1 cellular context compared by ENCODE assay signal in the genomic region with DNA sequence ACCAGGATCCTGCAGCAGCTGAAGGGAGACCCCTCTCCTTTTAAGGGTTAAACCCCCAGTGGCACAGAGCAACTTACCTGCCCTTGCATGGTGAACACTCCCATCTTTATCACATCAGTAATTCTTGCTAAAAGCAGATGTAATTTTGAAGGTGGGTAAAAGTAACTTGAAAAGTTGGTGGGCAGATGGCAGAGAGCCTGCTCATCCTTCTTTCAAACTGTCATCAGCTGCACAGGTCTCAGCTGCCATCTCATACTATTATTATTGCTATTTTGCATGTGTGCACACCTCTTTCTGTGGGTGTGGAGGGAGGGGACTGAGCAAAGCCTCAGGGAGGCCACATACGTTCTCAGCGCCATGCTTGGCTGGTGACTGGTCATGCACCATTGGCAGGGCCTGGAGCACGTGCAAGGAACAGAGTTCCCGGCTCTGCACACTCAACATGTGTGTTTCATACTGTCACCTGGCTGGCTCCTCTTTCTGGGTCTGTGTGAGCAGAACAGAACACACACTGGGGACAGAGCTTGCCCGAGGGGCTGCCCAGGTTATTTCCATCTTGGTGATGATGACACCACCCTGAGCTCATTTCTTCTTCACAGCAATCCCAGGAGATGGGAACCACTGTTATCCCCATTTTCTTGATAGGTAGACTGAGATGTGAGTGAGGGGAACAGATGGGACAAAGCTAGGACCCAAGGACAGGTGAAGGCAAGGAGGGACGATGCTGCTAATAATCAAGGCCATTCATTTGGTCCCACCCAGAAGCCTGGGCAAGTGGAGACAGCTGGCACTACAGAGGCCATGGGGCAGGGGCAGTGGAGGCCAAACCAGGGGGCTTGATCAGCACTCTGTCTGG.
TF ChIP-seq lines count a peak whose summit lies in the region.

No MANE protein-coding gene starts in this region.

TF ChIP-seq in GM12878, 131 proteins besides CTCF, POLR2A, EP300 and RAD21 (continued from another document):
- TF ChIP-seq, protein P1, sequence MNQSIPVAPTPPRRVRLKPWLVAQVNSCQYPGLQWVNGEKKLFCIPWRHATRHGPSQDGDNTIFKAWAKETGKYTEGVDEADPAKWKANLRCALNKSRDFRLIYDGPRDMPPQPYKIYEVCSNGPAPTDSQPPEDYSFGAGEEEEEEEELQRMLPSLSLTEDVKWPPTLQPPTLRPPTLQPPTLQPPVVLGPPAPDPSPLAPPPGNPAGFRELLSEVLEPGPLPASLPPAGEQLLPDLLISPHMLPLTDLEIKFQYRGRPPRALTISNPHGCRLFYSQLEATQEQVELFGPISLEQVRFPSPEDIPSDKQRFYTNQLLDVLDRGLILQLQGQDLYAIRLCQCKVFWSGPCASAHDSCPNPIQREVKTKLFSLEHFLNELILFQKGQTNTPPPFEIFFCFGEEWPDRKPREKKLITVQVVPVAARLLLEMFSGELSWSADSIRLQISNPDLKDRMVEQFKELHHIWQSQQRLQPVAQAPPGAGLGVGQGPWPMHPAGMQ (IDR thresholded peaks at IDR 0.05; ENCODE audit: borderline replicate concordance): no peak
- TF ChIP-seq TAF1 (IDR thresholded peaks at IDR 0.05; ENCODE audit: borderline replicate concordance, low read depth, low read length) (peak; percentile 23; the same call in 1 of the 2 replicates), SP1 (IDR thresholded peaks at IDR 0.05; ENCODE audit: low read depth, low read length) (peak; percentile 70), ZNF622 (IDR thresholded peaks at IDR 0.05) (no peak), RUNX3 (IDR thresholded peaks at IDR 0.05; ENCODE audit: low read length) (peak; percentile 89), RBBP5 (conservative IDR thresholded peaks at IDR 0.05) (no peak), CEBPB (IDR thresholded peaks at IDR 0.05; ENCODE audit: borderline replicate concordance in 1 of 2, low read depth in 2 of 2, low read length in 2 of 2) (no peak), DPF2 (IDR thresholded peaks at IDR 0.05) (peak; percentile 82), EED (IDR thresholded peaks at IDR 0.05; ENCODE audit: low read depth) (peak; percentile 90), SREBF2 (IDR thresholded peaks at IDR 0.05; ENCODE audit: low read length) (no peak), CREB1 (IDR thresholded peaks at IDR 0.05; ENCODE audit: low read depth) (peak; percentile 63; the same call in 1 of the 2 replicates), ATF7 (IDR thresholded peaks at IDR 0.05; ENCODE audit: low read depth) (peak; percentile 89), ASH2L (IDR thresholded peaks at IDR 0.05; ENCODE audit: borderline replicate concordance, low read depth) (no peak), LARP7 (IDR thresholded peaks at IDR 0.05) (no peak; the same call in 1 of the 2 replicates), IRF4 (IDR thresholded peaks at IDR 0.05; ENCODE audit: low read depth, low read length) (peak; percentile 75), NRF1 (conservative IDR thresholded peaks at IDR 0.05; ENCODE audit: low read depth, low read length) (no peak)
- TF ChIP-seq, protein P2, sequence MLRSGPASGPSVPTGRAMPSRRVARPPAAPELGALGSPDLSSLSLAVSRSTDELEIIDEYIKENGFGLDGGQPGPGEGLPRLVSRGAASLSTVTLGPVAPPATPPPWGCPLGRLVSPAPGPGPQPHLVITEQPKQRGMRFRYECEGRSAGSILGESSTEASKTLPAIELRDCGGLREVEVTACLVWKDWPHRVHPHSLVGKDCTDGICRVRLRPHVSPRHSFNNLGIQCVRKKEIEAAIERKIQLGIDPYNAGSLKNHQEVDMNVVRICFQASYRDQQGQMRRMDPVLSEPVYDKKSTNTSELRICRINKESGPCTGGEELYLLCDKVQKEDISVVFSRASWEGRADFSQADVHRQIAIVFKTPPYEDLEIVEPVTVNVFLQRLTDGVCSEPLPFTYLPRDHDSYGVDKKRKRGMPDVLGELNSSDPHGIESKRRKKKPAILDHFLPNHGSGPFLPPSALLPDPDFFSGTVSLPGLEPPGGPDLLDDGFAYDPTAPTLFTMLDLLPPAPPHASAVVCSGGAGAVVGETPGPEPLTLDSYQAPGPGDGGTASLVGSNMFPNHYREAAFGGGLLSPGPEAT (IDR thresholded peaks at IDR 0.05; ENCODE audit: low read depth): peak; percentile 90
- TF ChIP-seq, protein P3, sequence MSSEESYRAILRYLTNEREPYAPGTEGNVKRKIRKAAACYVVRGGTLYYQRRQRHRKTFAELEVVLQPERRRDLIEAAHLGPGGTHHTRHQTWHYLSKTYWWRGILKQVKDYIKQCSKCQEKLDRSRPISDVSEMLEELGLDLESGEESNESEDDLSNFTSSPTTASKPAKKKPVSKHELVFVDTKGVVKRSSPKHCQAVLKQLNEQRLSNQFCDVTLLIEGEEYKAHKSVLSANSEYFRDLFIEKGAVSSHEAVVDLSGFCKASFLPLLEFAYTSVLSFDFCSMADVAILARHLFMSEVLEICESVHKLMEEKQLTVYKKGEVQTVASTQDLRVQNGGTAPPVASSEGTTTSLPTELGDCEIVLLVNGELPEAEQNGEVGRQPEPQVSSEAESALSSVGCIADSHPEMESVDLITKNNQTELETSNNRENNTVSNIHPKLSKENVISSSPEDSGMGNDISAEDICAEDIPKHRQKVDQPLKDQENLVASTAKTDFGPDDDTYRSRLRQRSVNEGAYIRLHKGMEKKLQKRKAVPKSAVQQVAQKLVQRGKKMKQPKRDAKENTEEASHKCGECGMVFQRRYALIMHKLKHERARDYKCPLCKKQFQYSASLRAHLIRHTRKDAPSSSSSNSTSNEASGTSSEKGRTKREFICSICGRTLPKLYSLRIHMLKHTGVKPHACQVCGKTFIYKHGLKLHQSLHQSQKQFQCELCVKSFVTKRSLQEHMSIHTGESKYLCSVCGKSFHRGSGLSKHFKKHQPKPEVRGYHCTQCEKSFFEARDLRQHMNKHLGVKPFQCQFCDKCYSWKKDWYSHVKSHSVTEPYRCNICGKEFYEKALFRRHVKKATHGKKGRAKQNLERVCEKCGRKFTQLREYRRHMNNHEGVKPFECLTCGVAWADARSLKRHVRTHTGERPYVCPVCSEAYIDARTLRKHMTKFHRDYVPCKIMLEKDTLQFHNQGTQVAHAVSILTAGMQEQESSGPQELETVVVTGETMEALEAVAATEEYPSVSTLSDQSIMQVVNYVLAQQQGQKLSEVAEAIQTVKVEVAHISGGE (CRISPR knock-in tag; IDR thresholded peaks at IDR 0.05): no peak
- TF ChIP-seq, protein P4, sequence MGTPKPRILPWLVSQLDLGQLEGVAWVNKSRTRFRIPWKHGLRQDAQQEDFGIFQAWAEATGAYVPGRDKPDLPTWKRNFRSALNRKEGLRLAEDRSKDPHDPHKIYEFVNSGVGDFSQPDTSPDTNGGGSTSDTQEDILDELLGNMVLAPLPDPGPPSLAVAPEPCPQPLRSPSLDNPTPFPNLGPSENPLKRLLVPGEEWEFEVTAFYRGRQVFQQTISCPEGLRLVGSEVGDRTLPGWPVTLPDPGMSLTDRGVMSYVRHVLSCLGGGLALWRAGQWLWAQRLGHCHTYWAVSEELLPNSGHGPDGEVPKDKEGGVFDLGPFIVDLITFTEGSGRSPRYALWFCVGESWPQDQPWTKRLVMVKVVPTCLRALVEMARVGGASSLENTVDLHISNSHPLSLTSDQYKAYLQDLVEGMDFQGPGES (IDR thresholded peaks at IDR 0.05): no peak
